9 cellular contexts compared by ENCODE assay signal in the genomic region with DNA sequence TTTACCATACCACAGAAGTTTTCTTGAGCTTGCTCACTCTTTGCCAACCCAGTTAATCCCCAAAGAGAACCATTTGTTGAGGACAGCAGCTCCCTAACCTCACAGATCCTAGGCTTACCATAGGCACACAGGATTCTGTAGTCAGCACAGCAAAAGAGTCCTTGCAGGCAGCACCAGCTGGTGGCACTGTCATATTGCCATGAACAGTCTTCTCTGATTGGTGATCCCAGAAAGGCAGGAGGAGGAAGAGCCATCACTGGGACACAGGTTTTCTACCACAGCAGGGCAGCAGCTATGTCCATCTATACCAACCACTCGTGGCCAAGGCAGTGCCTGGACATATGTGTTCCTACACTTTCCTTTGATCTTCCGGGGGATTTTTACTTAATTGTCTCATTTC.
DNase-seq lines count a peak whose midpoint lies in the region; ATAC-seq and TF ChIP-seq lines count a peak whose summit lies in the region.
"Had no signal": no experiment of that assay in that cellular context is flagged by ENCODE, and none has a peak within 500 bp of the region (broad histone marks: within the 10 kb centered on the region; RNA-seq: fewer than 3 reads in every experiment).

No MANE protein-coding gene starts in this region.

- no peaks in the 10 kb centered on the region for H3K4me1 Mint-ChIP-seq in activated CD4-positive, alpha-beta T cell treated with anti-CD3 and anti-CD28 coated beads, Interleukin-2, amount 10 ng/mL, durations not matched to agents 24 days and 14 days

- H3K36me3 ChIP-seq in WERI-Rb-1 (no peaks in the 10 kb centered on the region), hepatocyte (replicated peaks; ENCODE audit: insufficient read depth, low read depth) (no peaks in the 10 kb centered on the region)

- no peaks in the 10 kb centered on the region for H4K20me1 ChIP-seq in hepatocyte (ENCODE audit: insufficient read depth, poor library complexity, severe bottlenecking)

- no peak overlapping the region for H2AFZ ChIP-seq in hepatocyte

- H3K27me3 Mint-ChIP-seq in activated CD4-positive, alpha-beta T cell treated with anti-CD3 and anti-CD28 coated beads, Interleukin-2, amount 10 ng/mL, durations not matched to agents 24 days and 14 days = no peaks in the 10 kb centered on the region

- intact Hi-C loops in activated CD4-positive, alpha-beta T cell treated with anti-CD3 and anti-CD28 coated beads, Interleukin-2, amount 10 ng/mL, durations not matched to agents 24 days and 14 days (cut with micrococcal nuclease) = no loop called here

- no peak overlapping the region for H3K4me3 ChIP-seq in LNCaP clone FGC (ENCODE audit: low read depth, low read length)
- no peak overlapping the region for H3K4me3 ChIP-seq in WERI-Rb-1 (ENCODE audit: low read depth, low read length)
- no peak overlapping the region for H3K4me3 ChIP-seq in hepatocyte

- no peaks in the 10 kb centered on the region for H3K9me3 ChIP-seq in WERI-Rb-1 (ENCODE audit: severe bottlenecking)
- H3K9me3 ChIP-seq in hepatocyte (ENCODE audit: low read depth) = no peaks in the 10 kb centered on the region

- WGBS in hepatocyte (ENCODE audit: low lambda C conversion rate, missing lambda C conversion rate) = 93% methylated on average over 2 of the region's 2 CpGs

- H3K27me3 ChIP-seq in WERI-Rb-1 (ENCODE audit: insufficient read depth, low read depth, severe bottlenecking) (no peaks in the 10 kb centered on the region), hepatocyte (no peaks in the 10 kb centered on the region)

- peak; percentile 68 for TF ChIP-seq CTCF in LNCaP clone FGC (IDR thresholded peaks at IDR 0.05; ENCODE audit: control insufficient read depth, extremely low read depth, insufficient read depth)
- TF ChIP-seq CTCF in WERI-Rb-1 (IDR thresholded peaks at IDR 0.05; ENCODE audit: low read depth, low read length) = peak; percentile 68
- TF ChIP-seq CTCF in hepatocyte (IDR thresholded peaks at IDR 0.05; ENCODE audit: poor library complexity) = peak; percentile 35

- TF ChIP-seq POLR2A in GM18505 (IDR thresholded peaks at IDR 0.05; ENCODE audit: borderline replicate concordance, extremely low read depth, insufficient read depth, insufficient read length) = no peak

- no peaks in the 10 kb centered on the region for H3K9me2 ChIP-seq in hepatocyte (replicated peaks; ENCODE audit: insufficient read depth)

- H3K27ac ChIP-seq in WERI-Rb-1 (no peak overlapping the region), hepatocyte (no peak overlapping the region), substantia nigra (ENCODE audit: low read depth, low read length, poor library complexity, severe bottlenecking) (peak overlapping the region; percentile 65)

- no peak overlapping the region for H3K4me3 Mint-ChIP-seq in activated CD4-positive, alpha-beta T cell treated with anti-CD3 and anti-CD28 coated beads, Interleukin-2, amount 10 ng/mL, durations not matched to agents 24 days and 14 days

- no peaks in the 10 kb centered on the region for H3K79me2 ChIP-seq in hepatocyte

- no peak for ATAC-seq in GM18505 (IDR thresholded peaks at IDR 0.05; ENCODE audit: unreplicated experiment)

- H3K4me2 ChIP-seq in hepatocyte = no peak overlapping the region

- no peaks in the 10 kb centered on the region for H3K9me3 Mint-ChIP-seq in activated CD4-positive, alpha-beta T cell treated with anti-CD3 and anti-CD28 coated beads, Interleukin-2, amount 10 ng/mL, durations not matched to agents 24 days and 14 days
- H3K9me3 Mint-ChIP-seq: activated naive CD4-positive, alpha-beta T cell treated with anti-CD3 and anti-CD28 coated beads, Interleukin-2, amount 50 U/mL, for 72 hours had no signal

- no peak overlapping the region for H3K27ac Mint-ChIP-seq in activated CD4-positive, alpha-beta T cell treated with anti-CD3 and anti-CD28 coated beads, Interleukin-2, amount 10 ng/mL, durations not matched to agents 24 days and 14 days
- H3K27ac Mint-ChIP-seq: activated naive CD4-positive, alpha-beta T cell treated with anti-CD3 and anti-CD28 coated beads, Interleukin-2, amount 50 U/mL, for 72 hours had no signal

- no peaks in the 10 kb centered on the region for H3K4me1 ChIP-seq in hepatocyte (ENCODE audit: insufficient read depth)

- DNase-seq in COLO668 (lab: John Stamatoyannopoulos, UW; ENCODE audit: unreplicated experiment) = peak; percentile 17
- peak; percentile 36 for DNase-seq in LNCaP clone FGC (ENCODE audit: low read depth)
- DNase-seq in WERI-Rb-1 = peak; percentile 62
- peak; percentile 33 for DNase-seq in hepatocyte (ENCODE audit: low spot score)
- peak in 47 of 49 donors; percentile 5 to 90 (median 56) for DNase-seq in substantia nigra (lab: John Stamatoyannopoulos, UW)
- DNase-seq in activated T-cell treated with anti-CD3 and anti-CD28 coated beads for 4 hours = no peak
- no peak for DNase-seq in activated CD4-positive, alpha-beta T cell treated with anti-CD3 and anti-CD28 coated beads, Interleukin-2, amount 10 ng/mL, durations not matched to agents 24 days and 14 days

- no peaks in the 10 kb centered on the region for H3K36me3 Mint-ChIP-seq in activated CD4-positive, alpha-beta T cell treated with anti-CD3 and anti-CD28 coated beads, Interleukin-2, amount 10 ng/mL, durations not matched to agents 24 days and 14 days (ENCODE audit: low read depth)
- H3K36me3 Mint-ChIP-seq: activated naive CD4-positive, alpha-beta T cell treated with anti-CD3 and anti-CD28 coated beads, Interleukin-2, amount 50 U/mL, for 72 hours had no signal

Comparison
In these comparisons a context has a peak if more than half of its experiments do, and no peak if none do; other contexts are left out.
1. DNase-seq: peak in COLO668 (single experiment), LNCaP clone FGC (single experiment), WERI-Rb-1 (single experiment), hepatocyte (single experiment) and substantia nigra (47 of 49); none in activated T-cell treated with anti-CD3 and anti-CD28 coated beads for 4 hours (single experiment) and activated CD4-positive, alpha-beta T cell treated with anti-CD3 and anti-CD28 coated beads, Interleukin-2, amount 10 ng/mL, durations not matched to agents 24 days and 14 days (single experiment).
2. Peak in every context shown above with its lines, with median percentiles within 50 percentile points of each other: CTCF ChIP-seq.